ENCODE assay signal across 8 cellular contexts in the genomic region with DNA sequence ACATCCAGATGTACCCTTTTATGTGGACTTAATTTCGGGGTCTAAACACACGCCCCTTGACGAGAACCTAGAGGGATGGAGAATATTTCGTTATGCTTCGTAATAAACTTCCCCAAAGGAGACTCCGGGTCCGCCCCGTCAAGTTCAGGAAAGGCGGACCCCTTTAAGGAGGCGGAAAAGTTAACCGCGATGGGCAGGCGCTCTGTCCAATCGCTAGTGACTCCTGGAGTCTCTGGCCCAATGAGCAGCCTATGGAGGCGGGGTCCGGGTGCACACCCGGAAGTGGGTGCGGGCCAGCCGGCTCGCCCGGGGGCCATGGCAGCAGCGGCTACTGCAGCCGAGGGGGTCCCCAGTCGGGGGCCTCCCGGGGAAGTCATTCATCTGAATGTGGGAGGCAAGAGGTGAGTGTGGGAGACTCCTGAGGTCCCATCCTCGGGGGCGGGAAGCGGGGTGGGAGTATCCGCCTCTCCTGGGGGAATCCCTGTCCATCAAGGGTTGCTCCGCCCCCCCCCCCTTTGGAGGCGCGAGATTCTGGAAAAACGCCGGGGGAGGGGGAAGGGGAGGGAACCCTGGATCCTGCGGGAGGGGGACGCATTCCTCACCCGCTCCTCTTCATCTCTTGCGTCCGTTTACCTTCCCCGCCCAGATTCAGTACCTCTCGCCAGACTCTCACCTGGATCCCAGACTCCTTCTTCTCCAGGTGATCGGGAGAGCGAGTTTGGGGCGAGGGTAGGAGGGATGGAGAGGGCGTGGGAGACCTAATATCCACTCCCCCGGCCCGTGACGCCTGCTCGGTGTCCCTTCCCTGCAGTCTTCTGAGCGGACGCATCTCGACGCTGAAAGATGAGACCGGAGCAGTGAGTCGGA. TPM values are rescaled to one million over a fixed set of nuclear protein-coding genes. Genes with fewer than 3 reads are reported as not detected.
DNase-seq lines count a peak whose midpoint lies in the region; ATAC-seq and TF ChIP-seq lines count a peak whose summit lies in the region.

A gene with protein sequence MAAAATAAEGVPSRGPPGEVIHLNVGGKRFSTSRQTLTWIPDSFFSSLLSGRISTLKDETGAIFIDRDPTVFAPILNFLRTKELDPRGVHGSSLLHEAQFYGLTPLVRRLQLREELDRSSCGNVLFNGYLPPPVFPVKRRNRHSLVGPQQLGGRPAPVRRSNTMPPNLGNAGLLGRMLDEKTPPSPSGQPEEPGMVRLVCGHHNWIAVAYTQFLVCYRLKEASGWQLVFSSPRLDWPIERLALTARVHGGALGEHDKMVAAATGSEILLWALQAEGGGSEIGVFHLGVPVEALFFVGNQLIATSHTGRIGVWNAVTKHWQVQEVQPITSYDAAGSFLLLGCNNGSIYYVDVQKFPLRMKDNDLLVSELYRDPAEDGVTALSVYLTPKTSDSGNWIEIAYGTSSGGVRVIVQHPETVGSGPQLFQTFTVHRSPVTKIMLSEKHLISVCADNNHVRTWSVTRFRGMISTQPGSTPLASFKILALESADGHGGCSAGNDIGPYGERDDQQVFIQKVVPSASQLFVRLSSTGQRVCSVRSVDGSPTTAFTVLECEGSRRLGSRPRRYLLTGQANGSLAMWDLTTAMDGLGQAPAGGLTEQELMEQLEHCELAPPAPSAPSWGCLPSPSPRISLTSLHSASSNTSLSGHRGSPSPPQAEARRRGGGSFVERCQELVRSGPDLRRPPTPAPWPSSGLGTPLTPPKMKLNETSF (plus strand): TSS at position 289 of the 867 bp plus-strand sequence. CDS start 27 bp downstream, at position 316.

- H3K27ac ChIP-seq in osteoblast (ENCODE audit: low read depth, low read length) (peak within 1 kb of the TSS; percentile 75), thoracic aorta (peak within 1 kb of the TSS; percentile 62 to 69)

- H4K20me1 ChIP-seq in osteoblast (ENCODE audit: insufficient read depth, low read length), result no peaks in the 10 kb centered on the region

- H3K36me3 ChIP-seq in osteoblast (ENCODE audit: insufficient read depth, low read length), result peaks cover 27% of the 10 kb centered on the region
- peaks cover 12% of the 10 kb centered on the region for H3K36me3 ChIP-seq in thoracic aorta

- peak within 1 kb of the TSS; percentile 89 for H2AFZ ChIP-seq in osteoblast (ENCODE audit: low read length)

- H3K4me1 ChIP-seq in osteoblast (ENCODE audit: insufficient read depth, low read length) (peaks cover 8% of the 10 kb centered on the region), thoracic aorta (ENCODE audit: control insufficient read depth in 1 of 2, low read depth in 2 of 2) (peaks cover 15 to 20% of the 10 kb centered on the region in 2 donors)

- peaks cover 13% of the 10 kb centered on the region for H3K79me2 ChIP-seq in osteoblast (ENCODE audit: insufficient read depth, low read length)

- peak; percentile 83 for DNase-seq in NCI-H1092 treated with DMSO at 0.1 percent for 48 hours (lab: John Stamatoyannopoulos, UW)
- peak; percentile 85 for DNase-seq in SKM-1 (lab: John Stamatoyannopoulos, UW; ENCODE audit: unreplicated experiment)
- peak; percentile 95 for DNase-seq in activated naive CD4-positive, alpha-beta T cell treated with anti-CD3 and anti-CD28 coated beads, Interleukin-2, amount 50 U/mL, for 72 hours (ENCODE audit: low spot score in 2 of 2)
- DNase-seq in glomerular endothelial cell (ENCODE audit: extremely low read depth, low read depth, low spot score), result no peak
- peak; percentile 100 for DNase-seq in osteoblast (ENCODE audit: insufficient read length, low spot score, missing footprints)
- DNase-seq in thoracic aorta (ENCODE audit: low spot score), result peak; percentile 78

- H3K4me3 ChIP-seq in GM08714 (ENCODE audit: low read length) (peak within 1 kb of the TSS; percentile 91), osteoblast (ENCODE audit: insufficient read depth, low read length) (peak within 1 kb of the TSS; percentile 85), thoracic aorta (peak within 1 kb of the TSS; percentile 98)

- H3K27ac Mint-ChIP-seq in activated naive CD4-positive, alpha-beta T cell treated with anti-CD3 and anti-CD28 coated beads, Interleukin-2, amount 50 U/mL, for 72 hours, result peak within 1 kb of the TSS; percentile 72 to 86

- H3K9me3 Mint-ChIP-seq in activated naive CD4-positive, alpha-beta T cell treated with anti-CD3 and anti-CD28 coated beads, Interleukin-2, amount 50 U/mL, for 72 hours, result no peaks in the 10 kb centered on the region

- TF ChIP-seq CTCF in osteoblast (IDR thresholded peaks at IDR 0.05; ENCODE audit: extremely low read depth, low read depth, low read length) (no peak), thoracic aorta (IDR thresholded peaks at IDR 0.05) (no peak)

- H3K36me3 Mint-ChIP-seq in activated naive CD4-positive, alpha-beta T cell treated with anti-CD3 and anti-CD28 coated beads, Interleukin-2, amount 50 U/mL, for 72 hours, result peaks cover 15 to 18% of the 10 kb centered on the region in 2 donors

- H3K27me3 ChIP-seq in osteoblast (ENCODE audit: insufficient read depth, low read length) (no peaks in the 10 kb centered on the region), thoracic aorta (replicated peaks; ENCODE audit: insufficient read depth) (no peaks in the 10 kb centered on the region)

- H3K9me3 ChIP-seq in osteoblast (ENCODE audit: low read depth, low read length) (no peaks in the 10 kb centered on the region), thoracic aorta (no peaks in the 10 kb centered on the region)

- H3K4me2 ChIP-seq in osteoblast (ENCODE audit: insufficient read depth, low read length), result peak within 1 kb of the TSS; percentile 88

- ATAC-seq in HG02623 (IDR thresholded peaks at IDR 0.05; ENCODE audit: unreplicated experiment) (peak; percentile 93), thoracic aorta (ENCODE audit: insufficient number of reproducible peaks, low FRiP score, low read depth) (peak; percentile 83)
- ATAC-seq in activated naive CD4-positive, alpha-beta T cell treated with anti-CD3 and anti-CD28 coated beads, Interleukin-2, amount 50 U/mL, for 72 hours, result peak; percentile 100

RNA-seq across cellular contexts. Expression of the gene that starts here (rescaled TPM):
- total RNA-seq in activated naive CD4-positive, alpha-beta T cell treated with anti-CD3 and anti-CD28 coated beads, Interleukin-2, amount 50 U/mL, for 72 hours, result 100 to 1,000 TPM; 108 to 173 TPM
- total RNA-seq in glomerular endothelial cell (91.0 and 91.4 TPM in 2 replicates), osteoblast (16.3 and 18.9 TPM in 2 replicates), thoracic aorta (10 to 100 TPM; 36.0 to 78.4 TPM)
